In the genomic region with DNA sequence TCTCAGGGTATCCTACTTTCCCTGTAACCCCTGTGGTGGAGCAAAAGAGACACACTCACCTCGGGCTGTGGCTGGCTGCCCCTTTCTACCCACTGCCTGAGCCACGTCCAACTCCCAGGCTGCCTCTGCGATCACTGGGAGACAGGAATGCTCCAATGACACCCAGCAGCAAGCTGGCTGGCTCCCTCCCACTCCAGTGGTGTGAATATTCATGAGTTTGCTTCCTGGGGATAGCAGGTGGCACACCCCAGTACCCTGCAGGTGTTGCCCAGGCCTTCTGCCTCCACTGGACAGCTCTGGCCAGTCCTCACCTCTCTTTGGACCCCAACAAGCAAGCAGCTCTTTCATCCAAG, we compare ENCODE assay signal across 16 cellular contexts. TPM values are rescaled to one million over a fixed set of nuclear protein-coding genes. Genes with fewer than 3 reads are reported as not detected.
"Had no signal": no experiment of that assay in that cellular context is flagged by ENCODE, and none has a peak within 500 bp of the region (broad histone marks: within the 10 kb centered on the region; RNA-seq: fewer than 3 reads in every experiment).

No MANE protein-coding gene starts in this region.

- H3K36me3 ChIP-seq: suprapubic skin, upper lobe of left lung had no signal

- H3K4me3 ChIP-seq: body of pancreas, coronary artery, psoas muscle, suprapubic skin, upper lobe of left lung had no signal

- H3K27ac ChIP-seq: body of pancreas, coronary artery, psoas muscle, suprapubic skin, upper lobe of left lung had no signal

- H3K27me3 ChIP-seq: body of pancreas, suprapubic skin, upper lobe of left lung had no signal

- DNase-seq: activated CD4-positive, alpha-beta T cell treated with anti-CD3 and anti-CD28 coated beads, Interleukin-2, amount 10 ng/mL, durations not matched to agents 7 days and 5 days; activated CD8-positive, alpha-beta memory T cell treated with anti-CD3 and anti-CD28 coated beads, Interleukin-2, amount 50 U/mL, for 48 hours; activated gamma-delta T cell; activated T-cell treated with anti-CD3 and anti-CD28 coated beads, Interleukin-2, amount 50 U/mL, for 72 hours; body of pancreas; central memory CD4-positive, alpha-beta T cell; effector CD4-positive, alpha-beta T cell; kidney glomerular epithelial cell; psoas muscle; stimulated activated naive CD8-positive, alpha-beta T cell treated with anti-CD3 and anti-CD28 coated beads, Interleukin-15, Interleukin-2, amounts not matched to agents 100 U/mL and 50 U/mL, for 24 hours; T-helper 2 cell; upper lobe of left lung had no signal

- H3K4me1 ChIP-seq: body of pancreas, psoas muscle, suprapubic skin, upper lobe of left lung had no signal

RNA-seq across cellular contexts. Expression of gene GAL3ST1, which starts 9.7 kb away (rescaled TPM):
- polyA plus RNA-seq: endothelial cell of umbilical vein had no signal

RNA-seq across cellular contexts. Expression of gene SEC14L6, which starts 18.2 kb away (rescaled TPM):
- polyA plus RNA-seq: neural cell, psoas muscle had no signal

RNA-seq across cellular contexts. Expression of gene SEC14L4, which starts 59.2 kb away (rescaled TPM):
- polyA plus RNA-seq: endothelial cell of umbilical vein, neural cell had no signal
